Comparison of ENCODE assay signal across 12 cellular contexts in genomic region chr11:130426223-130427048, GRCh38. TPM values are rescaled to one million over a fixed set of nuclear protein-coding genes. Genes with fewer than 3 reads are reported as not detected.
DNase-seq lines count a peak whose midpoint lies in the region; TF ChIP-seq lines count a peak whose summit lies in the region.
"Had no signal": no experiment of that assay in that cellular context is flagged by ENCODE, and none has a peak within 500 bp of the region (broad histone marks: within the 10 kb centered on the region; RNA-seq: fewer than 3 reads in every experiment).

No MANE protein-coding gene starts in this region.

- H3K4me1 ChIP-seq in colonic mucosa (no peaks in the 10 kb centered on the region), ovary (ENCODE audit: insufficient read depth) (peaks cover 2% of the 10 kb centered on the region)

- TF ChIP-seq EP300 in ovary (IDR thresholded peaks at IDR 0.05): no peak

- WGBS in ovary, 3 donors: 63 to 71% (median 67%) methylated on average over 10 of the region's 10 CpGs

- H3K36me3 Mint-ChIP-seq in mesothelial cell of epicardium: peaks cover 1% of the 10 kb centered on the region

- no peak for TF ChIP-seq POLR2A in ovary (IDR thresholded peaks at IDR 0.05)

- H3K9me3 Mint-ChIP-seq in mesothelial cell of epicardium: no peaks in the 10 kb centered on the region

- no peak overlapping the region for H3K27ac ChIP-seq in colonic mucosa
- peak overlapping the region; percentile 40 for H3K27ac ChIP-seq in temporal lobe (ENCODE audit: low read depth, low read length)
- no peak overlapping the region for H3K27ac ChIP-seq in ovary
- no peak overlapping the region for H3K27ac ChIP-seq in WERI-Rb-1
- H3K27ac ChIP-seq: brain microvascular endothelial cell had no signal

- H3K27me3 ChIP-seq in colonic mucosa (peaks cover 38% of the 10 kb centered on the region), ovary (no peaks in the 10 kb centered on the region), WERI-Rb-1 (ENCODE audit: insufficient read depth, low read depth, severe bottlenecking) (peaks cover 48% of the 10 kb centered on the region)

- peak overlapping the region; percentile 33 for H3K4me3 ChIP-seq in colonic mucosa
- no peak overlapping the region for H3K4me3 ChIP-seq in ovary
- no peak overlapping the region for H3K4me3 ChIP-seq in WERI-Rb-1 (ENCODE audit: low read depth, low read length)

- peak; percentile 67 for DNase-seq in DMS79 treated with DMSO at 0.1 percent for 48 hours (lab: John Stamatoyannopoulos, UW)
- DNase-seq in DMS79 (lab: John Stamatoyannopoulos, UW): no peak
- DNase-seq in colonic mucosa: no peak
- DNase-seq in mesothelial cell of epicardium (ENCODE audit: low spot score in 2 of 2, unreplicated experiment in 2 of 2): no peak
- DNase-seq in ovary: no peak
- DNase-seq in WERI-Rb-1: no peak
- no peak for DNase-seq in GM13977 (ENCODE audit: low spot score)
- DNase-seq: brain microvascular endothelial cell, EL, NCI-H2029 had no signal

- in situ Hi-C loops in GM13977 (cut with MboI; ENCODE audit: low pct_unique_long_range_greater_than_20kb, low sequenced_read_pairs, unreplicated experiment): no loop called here

- TF ChIP-seq CTCF in colonic mucosa (IDR thresholded peaks at IDR 0.05) (no peak), mesothelial cell of epicardium (IDR thresholded peaks at IDR 0.05; ENCODE audit: unreplicated experiment) (no peak), ovary (IDR thresholded peaks at IDR 0.05) (no peak), WERI-Rb-1 (IDR thresholded peaks at IDR 0.05; ENCODE audit: low read depth, low read length) (no peak), GM13977 (IDR thresholded peaks at IDR 0.05; ENCODE audit: extremely low read depth, insufficient read depth, missing control alignments) (no peak)

- no peak overlapping the region for H3K27ac Mint-ChIP-seq in mesothelial cell of epicardium

- H3K27me3 Mint-ChIP-seq in mesothelial cell of epicardium (ENCODE audit: low read depth): peaks cover 76% of the 10 kb centered on the region

- peak overlapping the region in 1 of 2 donors; percentile 24 for H3K9ac ChIP-seq in colonic mucosa (ENCODE audit: low read depth in 2 of 2, low read length in 2 of 2)

- intact Hi-C loops in colonic mucosa (cut with DNase I) (loop anchor here (5.0 kb wide), 1 partner anchor 214 kb away; no protein-coding TSS in a partner anchor), ovary (cut with DNase I) (loop anchor here in 1 of 4 donors (10.0 kb wide), 1 partner anchor 222 kb away; no protein-coding TSS in a partner anchor)

- peak overlapping the region; percentile 63 for H3K4me3 Mint-ChIP-seq in mesothelial cell of epicardium

- peaks cover 22% of the 10 kb centered on the region for H3K4me1 Mint-ChIP-seq in mesothelial cell of epicardium

- H3K9me3 ChIP-seq in colonic mucosa (no peaks in the 10 kb centered on the region), ovary (no peaks in the 10 kb centered on the region), WERI-Rb-1 (ENCODE audit: severe bottlenecking) (no peaks in the 10 kb centered on the region)

- H3K36me3 ChIP-seq in colonic mucosa (no peaks in the 10 kb centered on the region), ovary (no peaks in the 10 kb centered on the region), WERI-Rb-1 (no peaks in the 10 kb centered on the region)
- H3K36me3 ChIP-seq: brain microvascular endothelial cell had no signal

RNA-seq across cellular contexts. Expression of gene ADAMTS8, which starts 2.0 kb away (rescaled TPM):
- total RNA-seq in colonic mucosa (10 to 100 TPM in 1 of 2 donors, under 1 TPM in 1; 0.42 to 12.2 TPM), mesothelial cell of epicardium (0.70 to 1.3 TPM (median 0.96 TPM) in 3 replicates), temporal lobe (2.0 TPM), ovary (1 to 10 TPM in 4 of 7 donors, under 1 TPM in 3; 0.24 to 2.1 (median 1.1) TPM)
- polyA plus RNA-seq in ovary: 1 to 10 TPM in 1 of 2 donors, under 1 TPM in 1; 0.51 to 1.8 TPM
- total RNA-seq: kidney epithelial cell had no signal

RNA-seq across cellular contexts. Expression of gene ADAMTS15, which starts 22.0 kb away (rescaled TPM):
- 1 to 10 TPM; 4.0 to 9.9 TPM for total RNA-seq in colonic mucosa
- 8.1 to 9.9 TPM (median 9.4 TPM) in 3 replicates for total RNA-seq in mesothelial cell of epicardium
- 2.5 TPM for total RNA-seq in temporal lobe
- total RNA-seq in ovary: 1 to 10 TPM in 6 of 7 donors, under 1 TPM in 1; 0.95 to 7.2 (median 3.4) TPM
- 1 to 10 TPM; 1.2 to 2.7 TPM for polyA plus RNA-seq in ovary
